21 cellular contexts compared by ENCODE assay signal in the genomic region with DNA sequence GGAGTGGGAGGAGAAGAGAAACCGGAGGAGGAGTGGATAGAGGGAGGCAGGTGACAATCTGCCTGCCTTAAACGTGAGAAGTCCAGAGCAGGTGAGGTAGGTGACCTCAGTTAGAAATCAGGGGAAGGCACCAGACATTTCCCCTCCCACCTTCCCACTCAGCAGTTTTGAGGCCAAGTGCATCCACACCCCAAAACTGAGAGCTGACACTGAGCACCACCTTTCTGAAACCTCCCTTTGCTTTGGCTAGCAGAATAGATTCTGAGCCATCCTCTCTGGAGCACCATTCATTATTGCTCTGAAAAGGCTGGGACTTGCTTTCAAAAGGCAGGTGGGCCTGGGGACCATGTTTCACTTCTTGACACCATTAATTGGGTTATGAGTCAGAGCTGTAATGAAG.
A peak's percentile ranks its signal among the peaks of the same experiment; 100 is the strongest.
DNase-seq lines count a peak whose midpoint lies in the region; ATAC-seq, FAIRE-seq and TF ChIP-seq lines count a peak whose summit lies in the region.
"Had no signal": no experiment of that assay in that cellular context is flagged by ENCODE, and none has a peak within 500 bp of the region (broad histone marks: within the 10 kb centered on the region; RNA-seq: fewer than 3 reads in every experiment).

No MANE protein-coding gene starts in this region.

- CTCF ChIA-PET in H1 (lab: Charles Lee; ENCODE audit: partially characterized antibody): no interaction called here

- H3K79me2 ChIP-seq in H1 (ENCODE audit: control insufficient read depth in 1 of 2, insufficient read depth in 2 of 2, low read length in 2 of 2): no peaks in the 10 kb centered on the region

- no peaks in the 10 kb centered on the region for H4K20me1 ChIP-seq in H1 (replicated peaks in 1 of 2; ENCODE audit: control insufficient read depth in 1 of 2, insufficient read depth in 2 of 2, low read length in 2 of 2)

- H3K27ac Mint-ChIP-seq in nephron (peak overlapping the region in 2 of 3 experiments; percentile 56 to 71), progenitor cell of endocrine pancreas (no peak overlapping the region)

- H3K36me3 Mint-ChIP-seq in nephron (ENCODE audit: low read depth) (no peaks in the 10 kb centered on the region), progenitor cell of endocrine pancreas (ENCODE audit: insufficient read depth) (no peaks in the 10 kb centered on the region)

- H3K9me3 ChIP-seq in heart left ventricle (no peaks in the 10 kb centered on the region), H1 (ENCODE audit: insufficient read depth in 2 of 2, low read depth in 1 of 2, low read length in 1 of 2) (no peaks in the 10 kb centered on the region)
- H3K9me3 ChIP-seq: Peyer's patch, SJSA1 had no signal

- H3K4me1 ChIP-seq in heart left ventricle (peaks cover 0 to 35% (median 27%) of the 10 kb centered on the region in 12 donors), H1 (replicated peaks in 1 of 4; ENCODE audit: control insufficient read depth in 3 of 4, insufficient read depth in 4 of 4, low read length in 3 of 4) (peaks cover 0 to 6% (median 5%) of the 10 kb centered on the region in 4 experiments; a peak in 3 of 7 replicates)
- H3K4me1 ChIP-seq: Peyer's patch, SJSA1 had no signal

- no peak for TF ChIP-seq RAD21 in H1 (IDR thresholded peaks at IDR 0.05 in 1 of 2, conservative IDR thresholded peaks at IDR 0.05 in 1 of 2; ENCODE audit: low read depth in 2 of 2, low read length in 2 of 2)

- no peak for TF ChIP-seq POLR2A in heart left ventricle (IDR thresholded peaks at IDR 0.05)
- TF ChIP-seq POLR2A in H1 (IDR thresholded peaks at IDR 0.05; ENCODE audit: control extremely low read depth in 1 of 2, low read depth in 2 of 2, low read length in 2 of 2): no peak

- H3K36me3 ChIP-seq in heart left ventricle (no peaks in the 10 kb centered on the region), H1 (ENCODE audit: control insufficient read depth in 2 of 4, insufficient read depth in 4 of 4, low read length in 3 of 4) (no peaks in the 10 kb centered on the region)
- H3K36me3 ChIP-seq: Peyer's patch, SJSA1 had no signal

- peaks cover 12% of the 10 kb centered on the region for H3K27me3 Mint-ChIP-seq in nephron (ENCODE audit: low read depth)
- peaks cover 16% of the 10 kb centered on the region for H3K27me3 Mint-ChIP-seq in progenitor cell of endocrine pancreas

- H3K14ac ChIP-seq in H1 (ENCODE audit: insufficient read length): no peak overlapping the region

- H2BK20ac ChIP-seq in H1 (ENCODE audit: low read length): no peak overlapping the region

- no peaks in the 10 kb centered on the region for H3K79me1 ChIP-seq in H1 (ENCODE audit: low read depth, low read length)

- intact Hi-C loops in heart left ventricle (cut with DNase I): loop anchor here in 3 of 10 donors (5.0 to 10.0 kb wide), 3 partner anchors 180 to 240 kb away; no protein-coding TSS in a partner anchor
- intact Hi-C loops in Right ventricle myocardium inferior (cut with DNase I): loop anchor here (10.0 kb wide), 1 partner anchor 310 kb away; a partner anchor contains a TSS

- WGBS in heart left ventricle, 4 donors: 80 to 86% (median 83%) methylated on average over 2 of the region's 2 CpGs
- 88% methylated on average over 2 of the region's 2 CpGs; no CpG with 5 or more reads in 1 of the 2 experiments for WGBS in H1 (ENCODE audit: extremely low coverage in 1 of 2, insufficient coverage in 1 of 2, insufficient read length in 1 of 2, insufficient replicate concordance in 2 of 2, low coverage in 1 of 2, low lambda C conversion rate in 2 of 2, missing lambda C conversion rate in 1 of 2), 2 experiments

- H2BK15ac ChIP-seq in H1 (ENCODE audit: low read length): no peak overlapping the region

- DNase-seq in heart left ventricle: no peak
- no peak for DNase-seq in Right ventricle myocardium inferior (ENCODE audit: missing footprints)
- DNase-seq in H1 (ENCODE audit: low read depth in 1 of 2, low spot score in 2 of 2): no peak
- no peak for DNase-seq in progenitor cell of endocrine pancreas (ENCODE audit: low spot score, unreplicated experiment)
- no peak for DNase-seq in NCI-H1694 (lab: John Stamatoyannopoulos, UW)
- DNase-seq in NCI-H2107 treated with DMSO at 0.1 percent for 48 hours (lab: John Stamatoyannopoulos, UW; ENCODE audit: unreplicated experiment): no peak
- DNase-seq in cortex of kidney (lab: John Stamatoyannopoulos, UW): no peak
- DNase-seq: ACHN, NCI-H1092, NCI-H1436, NCI-H1930, NCI-H510A treated with DMSO at 0.1 percent for 48 hours, NCI-H774, Peyer's patch had no signal

- no peak overlapping the region for H3K4me2 ChIP-seq in H1 (ENCODE audit: insufficient read depth in 1 of 2, low read depth in 2 of 2, low read length in 2 of 2)

- no peak for TF ChIP-seq EP300 in H1 (IDR thresholded peaks at IDR 0.05; ENCODE audit: borderline replicate concordance in 1 of 2, low read depth in 2 of 2, low read length in 2 of 2)

- H2BK120ac ChIP-seq in H1 (replicated peaks; ENCODE audit: low read depth, low read length): no peak overlapping the region

- H3K4me1 Mint-ChIP-seq in nephron (peaks cover 56% of the 10 kb centered on the region), progenitor cell of endocrine pancreas (ENCODE audit: low read depth) (peaks cover 25% of the 10 kb centered on the region)

- POLR2A ChIA-PET in H1 (lab: Charles Lee; ENCODE audit: partially characterized antibody): no interaction called here

- no peaks in the 10 kb centered on the region for H3K23me2 ChIP-seq in H1 (ENCODE audit: low read depth, low read length)

- no peak overlapping the region for H2BK12ac ChIP-seq in H1 (ENCODE audit: low read depth, low read length)

- no peak overlapping the region for H4K91ac ChIP-seq in H1 (replicated peaks; ENCODE audit: insufficient read length, low read length)

- no peak overlapping the region for H4K8ac ChIP-seq in H1 (ENCODE audit: extremely low read depth, insufficient read depth, low read length)

- H3K27me3 ChIP-seq in heart left ventricle: no peaks in the 10 kb centered on the region
- H3K27me3 ChIP-seq in H1 (replicated peaks in 1 of 4; ENCODE audit: control insufficient read depth in 3 of 4, extremely low read depth in 1 of 4, insufficient read depth in 3 of 4, low read length in 3 of 4): no peaks in the 10 kb centered on the region; a peak in 1 of 7 replicates
- H3K27me3 ChIP-seq: Peyer's patch, SJSA1 had no signal

- H3K4me3 ChIP-seq in heart left ventricle (no peak overlapping the region), H1 (ENCODE audit: extremely low read depth in 1 of 4, insufficient read depth in 2 of 4, low read depth in 3 of 4, low read length in 4 of 4) (no peak overlapping the region)
- H3K4me3 ChIP-seq: Peyer's patch, SJSA1 had no signal

- no peak overlapping the region for H3K23ac ChIP-seq in H1 (ENCODE audit: insufficient read length)

- no peak overlapping the region for H3K56ac ChIP-seq in H1 (replicated peaks; ENCODE audit: insufficient read length, low read depth, low read length)

- no peak overlapping the region for H3K4ac ChIP-seq in H1 (replicated peaks; ENCODE audit: insufficient read length, low read depth, low read length)

- no peak for FAIRE-seq in H1 (lab: Jason Lieb, UNC)
- FAIRE-seq: G401.6, GM18507, GM19239, H54 had no signal

- no peak overlapping the region for H4K5ac ChIP-seq in H1 (ENCODE audit: insufficient read length, low read depth, low read length)

- no peak overlapping the region for H2AFZ ChIP-seq in H1 (ENCODE audit: low read length)

- H3K4me3 Mint-ChIP-seq in nephron (peak overlapping the region in 1 of 3 experiments; percentile 5), progenitor cell of endocrine pancreas (ENCODE audit: low read depth) (no peak overlapping the region)

- H3K9ac ChIP-seq in H1 (replicated peaks in 1 of 4; ENCODE audit: extremely low read depth in 1 of 4, low read depth in 3 of 4, low read length in 3 of 4): no peak overlapping the region

- no peak for TF ChIP-seq CTCF in heart left ventricle (IDR thresholded peaks at IDR 0.05)
- TF ChIP-seq CTCF in H1 (IDR thresholded peaks at IDR 0.05; ENCODE audit: control extremely low read depth in 1 of 3, insufficient read depth in 1 of 3, low read depth in 1 of 3, low read length in 3 of 3): no peak
- TF ChIP-seq CTCF in nephron (IDR thresholded peaks at IDR 0.05; ENCODE audit: unreplicated experiment in 3 of 3): no peak
- TF ChIP-seq CTCF in progenitor cell of endocrine pancreas (IDR thresholded peaks at IDR 0.05; ENCODE audit: unreplicated experiment): no peak

- ATAC-seq in heart left ventricle: no peak
- ATAC-seq in Right ventricle myocardium inferior: no peak

- H2BK5ac ChIP-seq in H1 (ENCODE audit: low read depth, low read length): no peak overlapping the region

- H3K9me3 Mint-ChIP-seq in nephron (no peaks in the 10 kb centered on the region), progenitor cell of endocrine pancreas (ENCODE audit: low read depth) (no peaks in the 10 kb centered on the region)

- H3K27ac ChIP-seq in heart left ventricle (peak overlapping the region in 7 of 12 donors; percentile 13 to 73 (median 40)), H1 (ENCODE audit: low read depth, low read length) (no peak overlapping the region)
- H3K27ac ChIP-seq: 22Rv1, Peyer's patch, SJSA1 had no signal

- no peak overlapping the region; the same call in 1 of the 2 replicates for H3K18ac ChIP-seq in H1 (ENCODE audit: extremely low read depth, low read length)

- 0 out of 2 replicates have a peak overlapping the region, but pooled peaks have one; percentile 65 for H2AK5ac ChIP-seq in H1 (ENCODE audit: low read depth, low read length)

TF ChIP-seq in H1, 55 proteins besides CTCF, POLR2A, EP300 and RAD21:
- TF ChIP-seq RBBP5 (IDR thresholded peaks at IDR 0.05; ENCODE audit: borderline replicate concordance, low read depth, low read length) (no peak), SIX5 (IDR thresholded peaks at IDR 0.05; ENCODE audit: low read depth, low read length) (no peak), CREB1 (IDR thresholded peaks at IDR 0.05) (no peak)
